ENCODE assay signal across 27 cellular contexts in genomic region chr12:63853978-63854377, GRCh38. TPM values are rescaled to one million over a fixed set of nuclear protein-coding genes. Genes with fewer than 3 reads are reported as not detected.
"Had no signal": no experiment of that assay in that cellular context is flagged by ENCODE, and none has a peak within 500 bp of the region (broad histone marks: within the 10 kb centered on the region; RNA-seq: fewer than 3 reads in every experiment).

No MANE protein-coding gene starts in this region.

- H3K9ac ChIP-seq: neural progenitor cell had no signal

- H3K4me1 ChIP-seq: right atrium auricular region, right lobe of liver, testis, vagina had no signal

- H3K27me3 ChIP-seq: hepatocyte, neural progenitor cell, neutrophil, ovary, right atrium auricular region, right lobe of liver, stomach, testis, thyroid gland, transverse colon, upper lobe of left lung, vagina had no signal

- ATAC-seq: mucosa of descending colon; naive thymus-derived CD8-positive, alpha-beta T cell; right lobe of liver; stimulated activated naive B cell treated with anti-CD40 and anti-IgM and Interleukin-4, amounts not matched to agents 10 μg/mL and 1 μg/mL and 100 μg/mL, for 72 hours; stimulated activated naive CD8-positive, alpha-beta T cell treated with anti-CD3 and anti-CD28 coated beads, Interleukin-15, Interleukin-2, amounts not matched to agents 100 U/mL and 50 U/mL, for 24 hours had no signal

- DNase-seq: islet precursor cell; left ventricle myocardium inferior; midbrain; mucosa of descending colon; naive thymus-derived CD8-positive, alpha-beta T cell; nephron progenitor cell; occipital lobe; ovary; right lobe of liver; stimulated activated CD4-positive, alpha-beta T cell treated with anti-CD3 and anti-CD28 coated beads, Interleukin-1b, Interleukin-23, amount 100 ng/mL, for 48 hours; stimulated activated CD4-positive, alpha-beta T cell treated with anti-CD3 and anti-CD28 coated beads, Interleukin-2, amount 100 ng/mL, for 48 hours; stimulated activated CD4-positive, alpha-beta T cell treated with anti-CD3 and anti-CD28 coated beads, Interleukin-4, amount 100 ng/mL, for 4 hours; stimulated activated CD8-positive, alpha-beta memory T cell treated with anti-CD3 and anti-CD28 coated beads, Interleukin-4, amount 100 ng/mL, for 48 hours; stimulated activated naive B cell treated with anti-CD40 and anti-IgM and Interleukin-4, amounts not matched to agents 10 μg/mL and 1 μg/mL and 100 μg/mL, for 72 hours; stimulated activated naive CD8-positive, alpha-beta T cell treated with anti-CD3 and anti-CD28 coated beads, Interleukin-15, Interleukin-2, amounts not matched to agents 100 U/mL and 50 U/mL, for 24 hours; stomach; testis; thyroid gland; transverse colon; upper lobe of left lung had no signal

- H3K9me3 ChIP-seq: left ventricle myocardium inferior, mucosa of descending colon, neutrophil, ovary, right atrium auricular region, right lobe of liver, stomach, testis, thyroid gland, transverse colon, upper lobe of left lung, vagina had no signal

- H3K27ac ChIP-seq: hepatocyte, left ventricle myocardium inferior, neural progenitor cell, neutrophil, ovary, right atrium auricular region, right lobe of liver, stomach, testis, thyroid gland, transverse colon, upper lobe of left lung, vagina had no signal

- H2AFZ ChIP-seq: hepatocyte, neural progenitor cell had no signal

- H3K4me2 ChIP-seq: neural progenitor cell, smooth muscle cell had no signal

- H3K4me3 ChIP-seq: hepatocyte, left ventricle myocardium inferior, lung, mucosa of descending colon, neural progenitor cell, ovary, right atrium auricular region, right lobe of liver, smooth muscle cell, stomach, testis, thyroid gland, transverse colon, upper lobe of left lung, vagina had no signal

- H3K36me3 ChIP-seq: left ventricle myocardium inferior, neural progenitor cell, neutrophil, ovary, right atrium auricular region, right lobe of liver, stomach, thyroid gland, transverse colon, upper lobe of left lung, vagina had no signal

RNA-seq across cellular contexts. Expression of gene SRGAP1, which starts 9.5 kb away (rescaled TPM):
- total RNA-seq: naive thymus-derived CD8-positive, alpha-beta T cell had no signal
